ENCODE assay signal across 8 cellular contexts in genomic region chr10:72692057-72692891, GRCh38. TPM values are rescaled to one million over a fixed set of nuclear protein-coding genes. Genes with fewer than 3 reads are reported as not detected.
DNase-seq lines count a peak whose midpoint lies in the region; ATAC-seq and TF ChIP-seq lines count a peak whose summit lies in the region.

Gene MCU (plus strand): TSS chr10:72692143. CDS start chr10:72692152, 9 bp downstream.

- peaks cover 35% of the 10 kb centered on the region for H3K4me1 Mint-ChIP-seq in activated naive CD8-positive, alpha-beta T cell treated with anti-CD3 and anti-CD28 coated beads, Interleukin-2, amount 50 U/mL, for 24 hours

- H3K27me3 ChIP-seq in heart left ventricle = no peaks in the 10 kb centered on the region
- no peaks in the 10 kb centered on the region for H3K27me3 ChIP-seq in transverse colon

- H3K4me3 Mint-ChIP-seq in activated naive CD8-positive, alpha-beta T cell treated with anti-CD3 and anti-CD28 coated beads, Interleukin-2, amount 50 U/mL, for 24 hours = peak within 1 kb of the TSS; percentile 89

- H3K9me3 ChIP-seq in heart left ventricle (no peaks in the 10 kb centered on the region), transverse colon (no peaks in the 10 kb centered on the region)

- intact Hi-C loops in heart left ventricle (cut with DNase I) = loop anchor here (1.0 to 10.0 kb wide), 9 partner anchors 65 to 330 kb away; partner anchors contain the start of gene MICU1 (in 3 of the 10)
- intact Hi-C loops in posterior cingulate gyrus (cut with DNase I) = loop anchor here (5.0 to 10.0 kb wide), 3 partner anchors 65 to 327 kb away; partner anchors contain the start of gene MICU1
- intact Hi-C loops in transverse colon (cut with DNase I; ENCODE audit: low total_unique reads) = loop anchor here (10.0 kb wide), 2 partner anchors 67 to 143 kb away; partner anchors contain the start of gene MICU1

- TF ChIP-seq CTCF in heart left ventricle (IDR thresholded peaks at IDR 0.05) = no peak
- TF ChIP-seq CTCF in transverse colon (IDR thresholded peaks at IDR 0.05) = peak in 2 of 5 experiments; percentile 32 to 34

- TF ChIP-seq EP300 in transverse colon (IDR thresholded peaks at IDR 0.05; ENCODE audit: low read depth) = no peak

- H3K27me3 Mint-ChIP-seq in activated naive CD8-positive, alpha-beta T cell treated with anti-CD3 and anti-CD28 coated beads, Interleukin-2, amount 50 U/mL, for 24 hours = peaks cover 4% of the 10 kb centered on the region

- ATAC-seq in GM21619 (IDR thresholded peaks at IDR 0.05; ENCODE audit: unreplicated experiment) = peak; percentile 90
- peak; percentile 99 for ATAC-seq in activated naive CD8-positive, alpha-beta T cell treated with anti-CD3 and anti-CD28 coated beads, Interleukin-2, amount 50 U/mL, for 24 hours
- peak; percentile 99 for ATAC-seq in heart left ventricle

- no peaks in the 10 kb centered on the region for H3K9me3 Mint-ChIP-seq in activated naive CD8-positive, alpha-beta T cell treated with anti-CD3 and anti-CD28 coated beads, Interleukin-2, amount 50 U/mL, for 24 hours

- peaks cover 0 to 33% (median 21%) of the 10 kb centered on the region in 12 donors for H3K4me1 ChIP-seq in heart left ventricle
- H3K4me1 ChIP-seq in transverse colon = peaks cover 14 to 34% (median 31%) of the 10 kb centered on the region in 4 donors

- H3K4me3 ChIP-seq in heart left ventricle = peak within 1 kb of the TSS; percentile 71 to 97 (median 85)
- peak within 1 kb of the TSS; percentile 36 to 85 (median 68) for H3K4me3 ChIP-seq in transverse colon

- DNase-seq in EH (ENCODE audit: low read depth) = peak; percentile 95
- DNase-seq in KG1 (lab: John Stamatoyannopoulos, UW) = peak; percentile 53
- DNase-seq in SW 1271 (lab: John Stamatoyannopoulos, UW) = peak; percentile 13 to 71
- DNase-seq in activated naive CD8-positive, alpha-beta T cell treated with anti-CD3 and anti-CD28 coated beads, Interleukin-2, amount 50 U/mL, for 24 hours = peak; percentile 92
- peak; percentile 95 to 97 (median 96) for DNase-seq in heart left ventricle
- peak; percentile 92 to 99 (median 96) for DNase-seq in posterior cingulate gyrus
- DNase-seq in transverse colon = peak; percentile 96

- H3K27ac ChIP-seq in heart left ventricle (peak within 1 kb of the TSS; percentile 83 to 96 (median 93)), transverse colon (peak within 1 kb of the TSS; percentile 88 to 96 (median 94))

- H3K36me3 ChIP-seq in heart left ventricle = no peaks in the 10 kb centered on the region
- no peaks in the 10 kb centered on the region for H3K36me3 ChIP-seq in transverse colon

- in situ Hi-C loops in transverse colon (cut with MboI; ENCODE audit: low pct_ligation_motif_present in 1 of 4, low pct_unique_long_range_greater_than_20kb in 1 of 4, low sequenced_read_pairs in 3 of 4) = loop anchor here in 1 of 4 donors (10.0 kb wide), 1 partner anchor 143 kb away; no protein-coding TSS in a partner anchor

- no peaks in the 10 kb centered on the region for H3K36me3 Mint-ChIP-seq in activated naive CD8-positive, alpha-beta T cell treated with anti-CD3 and anti-CD28 coated beads, Interleukin-2, amount 50 U/mL, for 24 hours (ENCODE audit: low read depth)

- peak within 1 kb of the TSS; percentile 76 for H3K27ac Mint-ChIP-seq in activated naive CD8-positive, alpha-beta T cell treated with anti-CD3 and anti-CD28 coated beads, Interleukin-2, amount 50 U/mL, for 24 hours

- WGBS in heart left ventricle, 4 donors = 0 to 1% (median 1%) methylated on average over 26 to 85 of the region's 85 CpGs
- 1% methylated on average over 38 of the region's 85 CpGs; no CpG with 5 or more reads in 1 of the 2 donors for WGBS in transverse colon (ENCODE audit: low coverage in 1 of 2), 2 donors

- TF ChIP-seq POLR2A in heart left ventricle (IDR thresholded peaks at IDR 0.05) (peak in 1 of 2 donors; percentile 86), transverse colon (IDR thresholded peaks at IDR 0.05) (peak; percentile 72)

RNA-seq across cellular contexts. Expression of gene MCU, which starts in this region (rescaled TPM):
- total RNA-seq in heart left ventricle (10 to 100 TPM; 11.4 to 16.9 (median 13.7) TPM), transverse colon (10 to 100 TPM; 25.1 to 82.4 (median 65.1) TPM)
- polyA plus RNA-seq in heart left ventricle = 10 to 100 TPM; 11.5 to 13.4 TPM

Comparison
In these comparisons a context has a peak if more than half of its experiments do, and no peak if none do; other contexts are left out.
1. Peak in every context shown above with its lines: DNase-seq, ATAC-seq, H3K4me3 ChIP-seq and H3K27ac ChIP-seq.
2. DNase-seq: peak in every context shown above with its lines; median percentile 96 in posterior cingulate gyrus; 96 in heart left ventricle; 96 in transverse colon; 95 in EH; 92 in activated naive CD8-positive, alpha-beta T cell treated with anti-CD3 and anti-CD28 coated beads, Interleukin-2, amount 50 U/mL, for 24 hours; 53 in KG1; 42 in SW 1271.